ENCODE assay signal across 25 cellular contexts in the genomic region with DNA sequence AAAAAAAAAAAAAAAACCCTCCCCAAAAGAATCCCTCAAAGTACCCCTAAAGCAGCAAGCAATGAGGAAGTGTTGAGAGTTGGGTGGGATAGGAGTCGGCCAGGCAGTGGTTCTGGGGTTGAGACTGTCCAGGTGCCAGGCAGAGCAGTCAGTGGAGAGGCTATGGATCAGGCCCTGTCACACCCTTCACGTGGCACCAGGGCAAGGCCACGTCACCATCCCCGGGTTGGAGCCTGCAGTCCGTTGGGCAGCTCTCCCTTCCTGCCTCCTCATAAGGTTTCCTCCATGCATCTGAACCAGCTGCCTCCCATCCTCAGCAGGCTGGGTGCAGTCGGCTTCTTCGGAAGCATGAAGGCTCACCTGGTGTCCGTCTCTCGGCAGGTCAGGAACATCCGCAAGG.
"Had no signal": no experiment of that assay in that cellular context is flagged by ENCODE, and none has a peak within 500 bp of the region (broad histone marks: within the 10 kb centered on the region; RNA-seq: fewer than 3 reads in every experiment).

No MANE protein-coding gene starts in this region.

- H3K4me3 ChIP-seq: colonic mucosa, gastrocnemius medialis, prostate gland, sigmoid colon, stomach, thyroid gland had no signal

- H3K9me3 ChIP-seq: colonic mucosa, gastrocnemius medialis, neutrophil, prostate gland, sigmoid colon, stomach, thyroid gland had no signal

- H3K36me3 Mint-ChIP-seq: naive B cell; stimulated activated effector memory CD8-positive, alpha-beta T cell treated with anti-CD3 and anti-CD28 coated beads, Interleukin-12 subunit alpha, Interleukin-12 subunit beta, amount 100 ng/mL, for 72 hours; type B pancreatic cell had no signal

- H3K36me3 ChIP-seq: colonic mucosa, gastrocnemius medialis, neutrophil, prostate gland, thyroid gland had no signal

- H3K27me3 Mint-ChIP-seq: central memory CD8-positive, alpha-beta T cell; dendritic cell treated with granulocyte-macrophage colony-stimulating factor and Interleukin-4, amounts not matched to agents 40 ng/mL and 50 ng/mL, for 4 days had no signal

- H3K27me3 ChIP-seq: colonic mucosa, gastrocnemius medialis, neutrophil, sigmoid colon, stomach, thyroid gland had no signal

- H3K27ac ChIP-seq: colonic mucosa, epithelial cell of prostate, gastrocnemius medialis, neutrophil, parathyroid adenoma, prostate gland, sigmoid colon, stomach, thyroid gland had no signal

- H3K27ac Mint-ChIP-seq: dendritic cell treated with granulocyte-macrophage colony-stimulating factor and Interleukin-4, amounts not matched to agents 40 ng/mL and 50 ng/mL, for 4 days; endodermal cell; naive B cell; nephron progenitor cell; stimulated activated effector memory CD8-positive, alpha-beta T cell treated with anti-CD3 and anti-CD28 coated beads, Interleukin-12 subunit alpha, Interleukin-12 subunit beta, amount 100 ng/mL, for 72 hours; type B pancreatic cell had no signal

- H3K9me3 Mint-ChIP-seq: central memory CD8-positive, alpha-beta T cell; dendritic cell treated with granulocyte-macrophage colony-stimulating factor and Interleukin-4, amounts not matched to agents 40 ng/mL and 50 ng/mL, for 4 days; endodermal cell; naive B cell; nephron progenitor cell; stimulated activated effector memory CD8-positive, alpha-beta T cell treated with anti-CD3 and anti-CD28 coated beads, Interleukin-12 subunit alpha, Interleukin-12 subunit beta, amount 100 ng/mL, for 72 hours; type B pancreatic cell had no signal

- DNase-seq: colonic mucosa; effector CD8-positive, alpha-beta T cell; endodermal cell; foreskin fibroblast; gastrocnemius medialis; head of caudate nucleus; mammary epithelial cell; naive B cell; nephron progenitor cell; right cardiac atrium; sigmoid colon; stimulated activated CD4-positive, alpha-beta T cell treated with anti-CD3 and anti-CD28 coated beads, Interleukin-2, amount 100 ng/mL, for 24 hours; stimulated activated CD4-positive, alpha-beta T cell treated with anti-CD3 and anti-CD28 coated beads, Interleukin-4, amount 100 ng/mL, for 24 hours; stimulated activated naive CD4-positive, alpha-beta T cell treated with Interleukin-2 at 50 U/mL for 16 hours; stomach; thyroid gland had no signal

- H3K4me1 Mint-ChIP-seq: central memory CD8-positive, alpha-beta T cell had no signal

- H3K4me1 ChIP-seq: colonic mucosa, sigmoid colon had no signal

- H3K4me3 Mint-ChIP-seq: central memory CD8-positive, alpha-beta T cell; dendritic cell treated with granulocyte-macrophage colony-stimulating factor and Interleukin-4, amounts not matched to agents 40 ng/mL and 50 ng/mL, for 4 days; endodermal cell; naive B cell; nephron progenitor cell; stimulated activated effector memory CD8-positive, alpha-beta T cell treated with anti-CD3 and anti-CD28 coated beads, Interleukin-12 subunit alpha, Interleukin-12 subunit beta, amount 100 ng/mL, for 72 hours; type B pancreatic cell had no signal

- ATAC-seq: esophagus mucosa; gastrocnemius medialis; right cardiac atrium; stimulated activated effector memory CD8-positive, alpha-beta T cell treated with anti-CD3 and anti-CD28 coated beads, Interleukin-12 subunit alpha, Interleukin-12 subunit beta, amount 100 ng/mL, for 72 hours had no signal
